ENCODE assay signal across 18 cellular contexts in genomic region chr2:192087398-192087958, GRCh38.
A peak's percentile ranks its signal among the peaks of the same experiment; 100 is the strongest.
DNase-seq lines count a peak whose midpoint lies in the region; ATAC-seq and TF ChIP-seq lines count a peak whose summit lies in the region.
"Had no signal": no experiment of that assay in that cellular context is flagged by ENCODE, and none has a peak within 500 bp of the region (broad histone marks: within the 10 kb centered on the region; RNA-seq: fewer than 3 reads in every experiment).

No MANE protein-coding gene starts in this region.

- no peaks in the 10 kb centered on the region for H3K4me1 ChIP-seq in RWPE2 (ENCODE audit: insufficient read depth, poor library complexity, severe bottlenecking)
- H3K4me1 ChIP-seq: prostate gland, suprapubic skin had no signal

- no peaks in the 10 kb centered on the region for H3K27me3 ChIP-seq in RWPE2 (ENCODE audit: insufficient read depth, poor library complexity, severe bottlenecking)
- H3K27me3 ChIP-seq: suprapubic skin had no signal

- ATAC-seq in RWPE2 (ENCODE audit: low read depth) (peak; percentile 54; the same call in 1 of the 3 replicates), HG03469 (IDR thresholded peaks at IDR 0.05; ENCODE audit: unreplicated experiment) (no peak)

- H3K4me3 ChIP-seq in RWPE2 (ENCODE audit: severe bottlenecking) = no peak overlapping the region
- H3K4me3 ChIP-seq: prostate gland, suprapubic skin had no signal

- POLR2A ChIA-PET in RWPE1 (lab: Yijun Ruan, JAX; ENCODE audit: low non-redundant PET) = no interaction called here

- DNase-seq in DMS79 treated with DMSO at 0.1 percent for 48 hours (lab: John Stamatoyannopoulos, UW) = peak; percentile 88
- DNase-seq in NCI-H1694 (lab: John Stamatoyannopoulos, UW) = peak; percentile 29
- DNase-seq in RWPE2 (ENCODE audit: low spot score) = no peak
- peak; percentile 32 for DNase-seq in glomerular visceral epithelial cell (ENCODE audit: extremely low spot score)
- no peak for DNase-seq in RWPE1 (ENCODE audit: low spot score)
- DNase-seq in stimulated activated naive CD4-positive, alpha-beta T cell (lab: John Stamatoyannopoulos, UW) = no peak
- no peak for DNase-seq in germinal center (ENCODE audit: low spot score)
- DNase-seq: activated CD4-positive, alpha-beta T cell treated with anti-CD3 and anti-CD28 coated beads, Interleukin-2, amount 10 ng/mL, durations not matched to agents 24 days and 14 days; activated naive CD4-positive, alpha-beta T cell; anterior cingulate cortex; GDM1; hypothalamus; Karpas-422; NCI-H187; NCI-H526 treated with DMSO at 0.1 percent for 48 hours had no signal

- TF ChIP-seq CTCF in RWPE2 (IDR thresholded peaks at IDR 0.05; ENCODE audit: poor library complexity, severe bottlenecking) (no peak), RWPE1 (conservative IDR thresholded peaks at IDR 0.05; ENCODE audit: low read depth) (no peak)

- H3K9me3 ChIP-seq in RWPE2 (ENCODE audit: severe bottlenecking) = no peaks in the 10 kb centered on the region
- H3K9me3 ChIP-seq: prostate gland, suprapubic skin had no signal

- no peak overlapping the region for H3K27ac ChIP-seq in RWPE2 (ENCODE audit: poor library complexity, severe bottlenecking)
- no peak overlapping the region for H3K27ac ChIP-seq in RWPE1
- H3K27ac ChIP-seq: prostate gland, suprapubic skin had no signal

- H3K36me3 ChIP-seq in RWPE2 (ENCODE audit: low read depth) = no peaks in the 10 kb centered on the region
- H3K36me3 ChIP-seq: prostate gland, suprapubic skin had no signal

- CTCF ChIA-PET in RWPE1 (lab: Yijun Ruan, JAX) = interaction anchor here (0.7 kb wide), 1 partner anchor 19 kb away, joined by 3 read pairs; no protein-coding TSS in a partner anchor

Comparison
In these comparisons a context has a peak if more than half of its experiments do, and no peak if none do; other contexts are left out.
1. DNase-seq: peak in DMS79 treated with DMSO at 0.1 percent for 48 hours (single experiment), NCI-H1694 (single experiment) and glomerular visceral epithelial cell (single experiment); none in RWPE2 (single experiment), RWPE1 (single experiment), stimulated activated naive CD4-positive, alpha-beta T cell (0 of 6) and germinal center (single experiment).